15 cellular contexts compared by ENCODE assay signal in the genomic region with DNA sequence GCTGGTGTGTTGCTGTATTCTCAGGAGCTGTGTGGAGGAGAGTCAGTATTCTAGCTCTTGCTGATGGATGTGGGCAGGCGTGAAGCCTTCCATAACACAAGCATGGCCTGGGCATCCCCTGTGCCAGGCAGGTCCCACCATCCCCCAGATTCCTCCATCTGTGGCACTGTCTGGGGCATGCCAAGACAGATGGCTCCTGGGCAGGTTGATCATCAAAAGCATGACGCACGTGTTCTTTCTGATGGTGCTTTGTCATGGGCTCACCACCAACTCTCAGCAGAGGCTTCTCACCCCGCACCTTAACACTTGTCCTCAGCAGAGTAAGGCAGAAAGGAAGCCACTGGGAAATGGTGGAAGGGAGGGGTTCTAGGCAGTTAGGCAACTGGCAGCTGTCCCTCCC.
DNase-seq lines count a peak whose midpoint lies in the region; ATAC-seq and TF ChIP-seq lines count a peak whose summit lies in the region.
"Had no signal": no experiment of that assay in that cellular context is flagged by ENCODE, and none has a peak within 500 bp of the region (broad histone marks: within the 10 kb centered on the region; RNA-seq: fewer than 3 reads in every experiment).

No MANE protein-coding gene starts in this region.

- H3K4me1 ChIP-seq in mammary epithelial cell (ENCODE audit: insufficient read depth, low read length) (no peaks in the 10 kb centered on the region), breast epithelium (no peaks in the 10 kb centered on the region), foreskin keratinocyte (no peaks in the 10 kb centered on the region), sigmoid colon (peaks cover 0 to 9% (median 0%) of the 10 kb centered on the region in 4 donors), mucosa of descending colon (ENCODE audit: low read depth) (no peaks in the 10 kb centered on the region)
- H3K4me1 ChIP-seq: BLaER1 treated with 17β-estradiol and CSF1 and Interleukin-3, amounts not matched to agents 10 nM and 100 nM had no signal

- dilution Hi-C loops in mammary epithelial cell (cut with HindIII; ENCODE audit: low sequenced_read_pairs): no loop called here

- ATAC-seq in T-helper 17 cell (peak; percentile 16), foreskin keratinocyte (peak; percentile 70), mucosa of descending colon (no peak)

- no peak for TF ChIP-seq EP300 in sigmoid colon (IDR thresholded peaks at IDR 0.05)

- no peak overlapping the region for H3K4me3 Mint-ChIP-seq in T-helper 17 cell
- H3K4me3 Mint-ChIP-seq: CD4-positive, CD25-positive, alpha-beta regulatory T cell; H9 had no signal

- no peak overlapping the region for H3K9ac ChIP-seq in mammary epithelial cell (ENCODE audit: insufficient read depth, low read length)
- H3K9ac ChIP-seq: BLaER1 treated with 17β-estradiol and CSF1 and Interleukin-3, amounts not matched to agents 10 nM and 100 nM had no signal

- TF ChIP-seq POLR2A in breast epithelium (IDR thresholded peaks at IDR 0.05) (no peak), sigmoid colon (IDR thresholded peaks at IDR 0.05) (no peak)

- H3K27me3 Mint-ChIP-seq in T-helper 17 cell: peaks cover 6% of the 10 kb centered on the region
- H3K27me3 Mint-ChIP-seq: CD4-positive, CD25-positive, alpha-beta regulatory T cell had no signal

- TF ChIP-seq CTCF in mammary epithelial cell (conservative IDR thresholded peaks at IDR 0.05 in 1 of 2, IDR thresholded peaks at IDR 0.05 in 1 of 2; ENCODE audit: extremely low read depth in 1 of 2, insufficient read depth in 1 of 2, low read depth in 1 of 2, low read length in 2 of 2) (no peak), breast epithelium (IDR thresholded peaks at IDR 0.05) (no peak), foreskin keratinocyte (conservative IDR thresholded peaks at IDR 0.05) (no peak), sigmoid colon (IDR thresholded peaks at IDR 0.05) (no peak), mucosa of descending colon (IDR thresholded peaks at IDR 0.05) (no peak)

- BruUV-seq in mammary epithelial cell (replicated peaks; lab: Mats Ljungman, UMichigan): no TSS peak

- H3K27me3 ChIP-seq in mammary epithelial cell (ENCODE audit: insufficient read depth, low read length) (peaks cover 1% of the 10 kb centered on the region), breast epithelium (no peaks in the 10 kb centered on the region), foreskin keratinocyte (peaks cover 2% of the 10 kb centered on the region), sigmoid colon (no peaks in the 10 kb centered on the region)
- H3K27me3 ChIP-seq: BLaER1 treated with 17β-estradiol and CSF1 and Interleukin-3, amounts not matched to agents 10 nM and 100 nM had no signal

- H3K4me2 ChIP-seq in mammary epithelial cell (ENCODE audit: insufficient read depth, low read depth, low read length): no peak overlapping the region
- H3K4me2 ChIP-seq: BLaER1 treated with 17β-estradiol and CSF1 and Interleukin-3, amounts not matched to agents 10 nM and 100 nM had no signal

- in situ Hi-C loops in mammary epithelial cell (cut with MboI; ENCODE audit: low sequenced_read_pairs in 2 of 2): no loop called here

- H3K36me3 Mint-ChIP-seq in T-helper 17 cell (ENCODE audit: low read depth): no peaks in the 10 kb centered on the region
- H3K36me3 Mint-ChIP-seq: CD4-positive, CD25-positive, alpha-beta regulatory T cell had no signal

- DNase-seq in mammary epithelial cell (peak; percentile 1), breast epithelium (ENCODE audit: low spot score in 2 of 2) (no peak), T-helper 17 cell (no peak), foreskin keratinocyte (peak in 1 of 2 donors; percentile 3), sigmoid colon (peak; percentile 35), mucosa of descending colon (no peak)
- DNase-seq in stimulated activated CD4-positive, alpha-beta T cell treated with anti-CD3 and anti-CD28 coated beads, Interleukin-2, amount 100 ng/mL, for 48 hours: no peak
- no peak for DNase-seq in stimulated activated CD4-positive, alpha-beta T cell treated with anti-CD3 and anti-CD28 coated beads, Interleukin-1b, Interleukin-23, amount 100 ng/mL, for 48 hours
- DNase-seq: 8988T; AML-193; CD4-positive, CD25-positive, alpha-beta regulatory T cell; DMS79; GOT3; H9 had no signal

- H3K4me1 Mint-ChIP-seq in T-helper 17 cell: peaks cover 2% of the 10 kb centered on the region
- H3K4me1 Mint-ChIP-seq: CD4-positive, CD25-positive, alpha-beta regulatory T cell had no signal

- WGBS in mammary epithelial cell (ENCODE audit: low coverage, missing lambda C conversion rate): 84% methylated on average over 4 of the region's 4 CpGs
- WGBS in sigmoid colon, 2 donors: 95 to 96% methylated on average over 4 of the region's 4 CpGs

- H3K4me3 ChIP-seq in mammary epithelial cell (replicated peaks in 1 of 3; ENCODE audit: insufficient read depth in 1 of 3, low read depth in 2 of 3, low read length in 3 of 3): no peak overlapping the region
- no peak overlapping the region for H3K4me3 ChIP-seq in breast epithelium
- H3K4me3 ChIP-seq in sigmoid colon: no peak overlapping the region
- no peak overlapping the region for H3K4me3 ChIP-seq in mucosa of descending colon
- H3K4me3 ChIP-seq: BLaER1 treated with 17β-estradiol and CSF1 and Interleukin-3, amounts not matched to agents 10 nM and 100 nM had no signal

- H3K36me3 ChIP-seq in mammary epithelial cell (ENCODE audit: insufficient read depth, low read length) (no peaks in the 10 kb centered on the region), breast epithelium (no peaks in the 10 kb centered on the region), sigmoid colon (no peaks in the 10 kb centered on the region), mucosa of descending colon (ENCODE audit: low read depth) (no peaks in the 10 kb centered on the region)
- H3K36me3 ChIP-seq: BLaER1 treated with 17β-estradiol and CSF1 and Interleukin-3, amounts not matched to agents 10 nM and 100 nM had no signal

- no peaks in the 10 kb centered on the region for H3K79me2 ChIP-seq in mammary epithelial cell (ENCODE audit: insufficient read depth, low read length)

- intact Hi-C loops in mammary epithelial cell (cut with micrococcal nuclease): no loop called here
- intact Hi-C loops in breast epithelium (cut with DNase I; ENCODE audit: low total_unique reads): no loop called here
- intact Hi-C loops in sigmoid colon (cut with DNase I): no loop called here
- intact Hi-C loops in mucosa of descending colon (cut with DNase I, micrococcal nuclease): no loop called here

- H3K27ac ChIP-seq in mammary epithelial cell (ENCODE audit: insufficient read depth, low read depth, low read length) (no peak overlapping the region), breast epithelium (no peak overlapping the region), foreskin keratinocyte (no peak overlapping the region), sigmoid colon (peak overlapping the region in 2 of 4 donors; percentile 26 to 28)
- H3K27ac ChIP-seq: BLaER1 treated with 17β-estradiol and CSF1 and Interleukin-3, amounts not matched to agents 10 nM and 100 nM had no signal

- no peak overlapping the region for H3K27ac Mint-ChIP-seq in T-helper 17 cell
- H3K27ac Mint-ChIP-seq: H9 had no signal

- no peaks in the 10 kb centered on the region for H4K20me1 ChIP-seq in mammary epithelial cell (ENCODE audit: insufficient read depth, low read length)
- H4K20me1 ChIP-seq: BLaER1 treated with 17β-estradiol and CSF1 and Interleukin-3, amounts not matched to agents 10 nM and 100 nM had no signal

- CTCF ChIA-PET in mammary epithelial cell (lab: Charles Lee; ENCODE audit: low non-redundant PET): no interaction called here

- no peak overlapping the region for H2AFZ ChIP-seq in mammary epithelial cell (ENCODE audit: low read depth, low read length)

- H3K9me3 ChIP-seq in mammary epithelial cell (replicated peaks; ENCODE audit: insufficient read depth, low read length) (no peaks in the 10 kb centered on the region), breast epithelium (no peaks in the 10 kb centered on the region), T-helper 17 cell (ENCODE audit: control insufficient read depth, low read length, poor library complexity, severe bottlenecking) (no peaks in the 10 kb centered on the region), sigmoid colon (no peaks in the 10 kb centered on the region), mucosa of descending colon (no peaks in the 10 kb centered on the region)
- H3K9me3 ChIP-seq: BLaER1 treated with 17β-estradiol and CSF1 and Interleukin-3, amounts not matched to agents 10 nM and 100 nM had no signal

Comparison
In these comparisons a context has a peak if more than half of its experiments do, and no peak if none do; other contexts are left out.
1. DNase-seq: peak in mammary epithelial cell (single experiment) and sigmoid colon (single experiment); none in breast epithelium (0 of 2), T-helper 17 cell (0 of 3), mucosa of descending colon (0 of 3), stimulated activated CD4-positive, alpha-beta T cell treated with anti-CD3 and anti-CD28 coated beads, Interleukin-2, amount 100 ng/mL, for 48 hours (0 of 2) and stimulated activated CD4-positive, alpha-beta T cell treated with anti-CD3 and anti-CD28 coated beads, Interleukin-1b, Interleukin-23, amount 100 ng/mL, for 48 hours (single experiment).